ENCODE assay signal across 8 cellular contexts in genomic region chr17:81342700-81343070, GRCh38. TPM values are rescaled to one million over a fixed set of nuclear protein-coding genes. Genes with fewer than 3 reads are reported as not detected.
DNase-seq lines count a peak whose midpoint lies in the region; ATAC-seq and TF ChIP-seq lines count a peak whose summit lies in the region.
"Had no signal": no experiment of that assay in that cellular context is flagged by ENCODE, and none has a peak within 500 bp of the region (broad histone marks: within the 10 kb centered on the region; RNA-seq: fewer than 3 reads in every experiment).

No MANE protein-coding gene starts in this region.

- H3K27me3 ChIP-seq in brain microvascular endothelial cell (replicated peaks): no peaks in the 10 kb centered on the region
- peaks cover 0 to 81% of the 10 kb centered on the region in 2 donors for H3K27me3 ChIP-seq in left lung

- H3K27ac ChIP-seq in brain microvascular endothelial cell (peak overlapping the region; percentile 70), left lung (peak overlapping the region; percentile 91 to 97), substantia nigra (ENCODE audit: low read depth, low read length, poor library complexity, severe bottlenecking) (peak overlapping the region; percentile 71)

- in situ Hi-C loops in brain microvascular endothelial cell (cut with HindIII; ENCODE audit: low pct_ligation_motif_present, low sequenced_read_pairs) (no loop called here), ACHN (cut with HindIII; ENCODE audit: low pct_ligation_motif_present, low pct_unique_long_range_greater_than_20kb, low sequenced_read_pairs) (no loop called here)

- peaks cover 3% of the 10 kb centered on the region for H3K36me3 ChIP-seq in brain microvascular endothelial cell (replicated peaks)
- no peaks in the 10 kb centered on the region for H3K36me3 ChIP-seq in left lung

- peak overlapping the region in 3 of 4 donors; percentile 4 to 52 (median 32) for H3K4me3 Mint-ChIP-seq in IgD-negative memory B cell

- peaks cover 45% of the 10 kb centered on the region for H3K27me3 Mint-ChIP-seq in IgD-negative memory B cell

- intact Hi-C loops in left lung (cut with DNase I): no loop called here

- ATAC-seq in left lung (no peak), GM18909 (IDR thresholded peaks at IDR 0.05; ENCODE audit: poor library complexity, unreplicated experiment) (no peak), HG02571 (IDR thresholded peaks at IDR 0.05; ENCODE audit: unreplicated experiment) (no peak)

- H3K4me3 ChIP-seq in brain microvascular endothelial cell (ENCODE audit: low read depth, low read length): peak overlapping the region; percentile 95
- H3K4me3 ChIP-seq in left lung: peak overlapping the region; percentile 78 to 86

- no peaks in the 10 kb centered on the region for H3K36me3 Mint-ChIP-seq in IgD-negative memory B cell

- no peaks in the 10 kb centered on the region for H3K9me3 ChIP-seq in left lung

- no peak for TF ChIP-seq CTCF in brain microvascular endothelial cell (IDR thresholded peaks at IDR 0.05; ENCODE audit: low read depth, low read length, missing control alignments)
- TF ChIP-seq CTCF in left lung (IDR thresholded peaks at IDR 0.05): no peak

- no peak for DNase-seq in brain microvascular endothelial cell
- peak in 1 of 2 donors; percentile 30 for DNase-seq in left lung
- no peak for DNase-seq in substantia nigra (lab: John Stamatoyannopoulos, UW)
- no peak for DNase-seq in ACHN
- DNase-seq: activated CD4-positive, alpha-beta T cell treated with anti-CD3 and anti-CD28 coated beads for 48 hours had no signal

- peaks cover 5 to 11% (median 6%) of the 10 kb centered on the region in 3 donors for H3K4me1 Mint-ChIP-seq in IgD-negative memory B cell

- H3K9me3 Mint-ChIP-seq in IgD-negative memory B cell: peaks cover 0 to 3% (median 0%) of the 10 kb centered on the region in 3 donors

- H3K27ac Mint-ChIP-seq in IgD-negative memory B cell: peak overlapping the region in 2 of 3 donors; percentile 31 to 71

- H3K4me1 ChIP-seq in left lung: peaks cover 23 to 75% of the 10 kb centered on the region in 2 donors

RNA-seq across cellular contexts. Expression of gene SLC38A10, which starts 47.6 kb away (rescaled TPM):
- 84.5 TPM for polyA plus RNA-seq in IgD-negative memory B cell
- total RNA-seq in left lung: 100 to 1,000 TPM in 1 of 2 donors, 10 to 100 TPM in 1; 79.9 to 109 TPM

RNA-seq across cellular contexts. Expression of gene BAHCC1, which starts 52.6 kb away (rescaled TPM):
- polyA plus RNA-seq in IgD-negative memory B cell: not detected
- 10 to 100 TPM; 13.6 to 19.8 TPM for total RNA-seq in left lung
